30 cellular contexts compared by ENCODE assay signal in the genomic region with DNA sequence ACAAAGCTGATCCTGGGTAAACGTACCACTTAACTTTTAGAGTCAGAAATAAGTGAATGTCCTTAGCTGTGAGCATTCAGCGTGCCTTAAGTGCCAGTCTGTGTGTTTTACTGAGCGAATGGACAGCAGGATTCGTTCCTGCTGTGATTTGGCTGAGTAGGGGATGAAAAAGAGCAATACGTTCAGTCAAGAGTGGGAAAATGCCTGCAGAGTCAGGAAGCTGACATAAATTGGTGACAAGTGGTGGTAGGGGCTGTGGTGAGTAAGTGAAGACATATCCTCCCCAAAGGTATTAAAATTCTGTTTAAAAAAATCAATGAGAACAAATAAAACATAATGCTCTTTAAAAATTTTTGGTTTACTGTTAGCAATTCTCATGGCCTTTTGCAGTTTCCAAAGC. TPM values are rescaled to one million over a fixed set of nuclear protein-coding genes. Genes with fewer than 3 reads are reported as not detected.
DNase-seq lines count a peak whose midpoint lies in the region; ATAC-seq and TF ChIP-seq lines count a peak whose summit lies in the region.
"Had no signal": no experiment of that assay in that cellular context is flagged by ENCODE, and none has a peak within 500 bp of the region (broad histone marks: within the 10 kb centered on the region; RNA-seq: fewer than 3 reads in every experiment).

No MANE protein-coding gene starts in this region.

- H2BK12ac ChIP-seq in trophoblast cell (ENCODE audit: low read length) = peak overlapping the region; percentile 91

- H3K27me3 Mint-ChIP-seq in activated T-cell treated with anti-CD3 and anti-CD28 coated beads, Interleukin-2, amount 50 U/mL, for 24 hours = no peaks in the 10 kb centered on the region
- no peaks in the 10 kb centered on the region for H3K27me3 Mint-ChIP-seq in GM23338 (ENCODE audit: insufficient read depth, low read depth, poor library complexity)
- no peaks in the 10 kb centered on the region for H3K27me3 Mint-ChIP-seq in central memory CD8-positive, alpha-beta T cell
- no peaks in the 10 kb centered on the region for H3K27me3 Mint-ChIP-seq in activated T-helper 1 cell treated with anti-CD3 and anti-CD28 coated beads, Interleukin-12 subunit alpha, Interleukin-12 subunit beta, Interleukin-2, Interleukin-4 antibody, amounts not matched to agents 30 ng/mL and 10 ng/mL and 1 ng/mL, durations not matched to agents 14 hours and 24 hours and 36 hours (ENCODE audit: insufficient read depth)
- H3K27me3 Mint-ChIP-seq: CD4-positive, CD25-positive, alpha-beta regulatory T cell had no signal

- no peaks in the 10 kb centered on the region for H3K9me3 Mint-ChIP-seq in activated T-cell treated with anti-CD3 and anti-CD28 coated beads, Interleukin-2, amount 50 U/mL, for 24 hours
- H3K9me3 Mint-ChIP-seq in GM23338 = no peaks in the 10 kb centered on the region
- H3K9me3 Mint-ChIP-seq in central memory CD8-positive, alpha-beta T cell = peaks cover 5% of the 10 kb centered on the region
- no peaks in the 10 kb centered on the region for H3K9me3 Mint-ChIP-seq in activated T-helper 1 cell treated with anti-CD3 and anti-CD28 coated beads, Interleukin-12 subunit alpha, Interleukin-12 subunit beta, Interleukin-2, Interleukin-4 antibody, amounts not matched to agents 30 ng/mL and 10 ng/mL and 1 ng/mL, durations not matched to agents 14 hours and 24 hours and 36 hours
- H3K9me3 Mint-ChIP-seq: neural crest cell; stimulated activated naive CD8-positive, alpha-beta T cell treated with anti-CD3 and anti-CD28 coated beads, Interleukin-15, amount 100 ng/mL, for 72 hours had no signal

- H2AFZ ChIP-seq in GM23338 (0 out of 2 replicates have a peak overlapping the region, but pooled peaks have one; percentile 25), trophoblast cell (ENCODE audit: insufficient read depth, low read length, poor library complexity) (no peak overlapping the region)

- no peak overlapping the region for H2BK120ac ChIP-seq in trophoblast cell (ENCODE audit: insufficient read depth, low read length, poor library complexity)

- H3K9me2 ChIP-seq in GM23338 (ENCODE audit: insufficient read depth) = no peaks in the 10 kb centered on the region
- H3K9me2 ChIP-seq: SK-N-SH had no signal

- H3K36me3 ChIP-seq in GM23338 (ENCODE audit: insufficient read depth) = no peaks in the 10 kb centered on the region
- H3K36me3 ChIP-seq in trophoblast cell (ENCODE audit: control insufficient read depth in 1 of 2, insufficient read depth in 2 of 2, low read length in 2 of 2) = no peaks in the 10 kb centered on the region
- H3K36me3 ChIP-seq: brain microvascular endothelial cell, pancreas, thoracic aorta, vagina had no signal

- no peak overlapping the region for H2BK5ac ChIP-seq in trophoblast cell (ENCODE audit: low read depth, low read length, poor library complexity)

- no peak overlapping the region for H2AK5ac ChIP-seq in trophoblast cell (ENCODE audit: low read length)

- no CpG with 5 or more reads among the region's 5 CpGs for WGBS in trophoblast cell (ENCODE audit: extremely low coverage, insufficient coverage, insufficient read length)

- H3K27me3 ChIP-seq in GM23338 (ENCODE audit: insufficient read depth) = no peaks in the 10 kb centered on the region
- no peaks in the 10 kb centered on the region for H3K27me3 ChIP-seq in trophoblast cell (ENCODE audit: insufficient read depth, low read length)
- H3K27me3 ChIP-seq: brain microvascular endothelial cell, pancreas, vagina had no signal

- no peak overlapping the region for H3K23ac ChIP-seq in trophoblast cell (ENCODE audit: low read length)

- no peak overlapping the region for H3K18ac ChIP-seq in trophoblast cell (ENCODE audit: low read length)

- H3K4ac ChIP-seq in trophoblast cell (ENCODE audit: low read depth, low read length) = no peak overlapping the region

- TF ChIP-seq CTCF in GM23338 (conservative IDR thresholded peaks at IDR 0.05; ENCODE audit: low read depth in 2 of 2) = no peak

- H3K4me2 ChIP-seq in GM23338 (no peak overlapping the region), trophoblast cell (ENCODE audit: low read length) (no peak overlapping the region)
- H3K4me2 ChIP-seq: A549, SK-N-SH had no signal

- intact Hi-C loops in activated T-helper 1 cell treated with anti-CD3 and anti-CD28 coated beads, Interleukin-12 subunit alpha, Interleukin-12 subunit beta, Interleukin-2, Interleukin-4 antibody, amounts not matched to agents 30 ng/mL and 10 ng/mL and 1 ng/mL, durations not matched to agents 14 hours and 24 hours and 36 hours (cut with micrococcal nuclease) = no loop called here

- peaks cover 3% of the 10 kb centered on the region for H3K36me3 Mint-ChIP-seq in activated T-cell treated with anti-CD3 and anti-CD28 coated beads, Interleukin-2, amount 50 U/mL, for 24 hours (ENCODE audit: low read depth)
- H3K36me3 Mint-ChIP-seq in GM23338 (ENCODE audit: low read depth) = no peaks in the 10 kb centered on the region
- peaks cover 4% of the 10 kb centered on the region for H3K36me3 Mint-ChIP-seq in central memory CD8-positive, alpha-beta T cell (ENCODE audit: insufficient read depth)
- H3K36me3 Mint-ChIP-seq in activated T-helper 1 cell treated with anti-CD3 and anti-CD28 coated beads, Interleukin-12 subunit alpha, Interleukin-12 subunit beta, Interleukin-2, Interleukin-4 antibody, amounts not matched to agents 30 ng/mL and 10 ng/mL and 1 ng/mL, durations not matched to agents 14 hours and 24 hours and 36 hours (ENCODE audit: low read depth) = peaks cover 1% of the 10 kb centered on the region
- H3K36me3 Mint-ChIP-seq: CD4-positive, CD25-positive, alpha-beta regulatory T cell had no signal

- no peaks in the 10 kb centered on the region for H4K20me1 ChIP-seq in GM23338 (replicated peaks; ENCODE audit: insufficient read depth)

- H3K27ac ChIP-seq in GM23338 (ENCODE audit: low read depth) = no peak overlapping the region
- no peak overlapping the region for H3K27ac ChIP-seq in trophoblast cell (ENCODE audit: low read depth, low read length)
- H3K27ac ChIP-seq: A549, brain microvascular endothelial cell, pancreas, thoracic aorta, vagina had no signal

- no peak overlapping the region for H4K91ac ChIP-seq in trophoblast cell (ENCODE audit: low read depth, low read length)

- H3K27ac Mint-ChIP-seq in activated T-cell treated with anti-CD3 and anti-CD28 coated beads, Interleukin-2, amount 50 U/mL, for 24 hours = peak overlapping the region; percentile 3
- no peak overlapping the region for H3K27ac Mint-ChIP-seq in GM23338
- H3K27ac Mint-ChIP-seq in central memory CD8-positive, alpha-beta T cell (ENCODE audit: low read depth) = peak overlapping the region; percentile 39
- no peak overlapping the region for H3K27ac Mint-ChIP-seq in activated T-helper 1 cell treated with anti-CD3 and anti-CD28 coated beads, Interleukin-12 subunit alpha, Interleukin-12 subunit beta, Interleukin-2, Interleukin-4 antibody, amounts not matched to agents 30 ng/mL and 10 ng/mL and 1 ng/mL, durations not matched to agents 14 hours and 24 hours and 36 hours
- H3K27ac Mint-ChIP-seq: stimulated activated naive CD8-positive, alpha-beta T cell treated with anti-CD3 and anti-CD28 coated beads, Interleukin-15, amount 100 ng/mL, for 72 hours had no signal

- H3K14ac ChIP-seq in trophoblast cell (ENCODE audit: low read length) = no peak overlapping the region

- ATAC-seq in GM23338 = no peak
- ATAC-seq in central memory CD8-positive, alpha-beta T cell (replicated peaks; ENCODE audit: extremely low read depth, poor library complexity, severe bottlenecking) = peak; percentile 29
- no peak for ATAC-seq in HG02970 (IDR thresholded peaks at IDR 0.05; ENCODE audit: low FRiP score, unreplicated experiment)
- ATAC-seq: A549; left cardiac atrium; pancreas; PC-3; stimulated activated naive CD8-positive, alpha-beta T cell treated with anti-CD3 and anti-CD28 coated beads, Interleukin-15, amount 100 ng/mL, for 72 hours had no signal

- H3K4me3 ChIP-seq in GM23338 (no peak overlapping the region), trophoblast cell (ENCODE audit: low read depth, low read length) (no peak overlapping the region)
- H3K4me3 ChIP-seq: A549, pancreas, thoracic aorta, vagina had no signal

- peak overlapping the region; percentile 16 for H4K8ac ChIP-seq in trophoblast cell (ENCODE audit: low read depth, low read length)

- no peaks in the 10 kb centered on the region for H3K9me3 ChIP-seq in trophoblast cell (ENCODE audit: insufficient read depth, low read depth, low read length)
- H3K9me3 ChIP-seq: A549, pancreas, SK-N-SH, thoracic aorta, vagina had no signal

- H3K79me2 ChIP-seq in GM23338 (replicated peaks; ENCODE audit: insufficient read depth) = no peaks in the 10 kb centered on the region
- H3K79me2 ChIP-seq in trophoblast cell (ENCODE audit: control insufficient read depth, insufficient read depth, low read length, poor library complexity) = no peaks in the 10 kb centered on the region

- DNase-seq in activated T-cell treated with anti-CD3 and anti-CD28 coated beads, Interleukin-2, amount 50 U/mL, for 24 hours = no peak
- DNase-seq in activated T-cell treated with anti-CD3 and anti-CD28 coated beads for 4 hours (no peak), GM23338 (ENCODE audit: low spot score) (no peak), trophoblast cell (no peak), NCI-H2227 treated with DMSO at 0.1 percent for 48 hours (lab: John Stamatoyannopoulos, UW) (no peak)
- no peak for DNase-seq in central memory CD8-positive, alpha-beta T cell (ENCODE audit: low spot score in 2 of 2)
- no peak for DNase-seq in activated T-helper 1 cell treated with anti-CD3 and anti-CD28 coated beads, Interleukin-12 subunit alpha, Interleukin-12 subunit beta, Interleukin-2, Interleukin-4 antibody, amounts not matched to agents 30 ng/mL and 10 ng/mL and 1 ng/mL, durations not matched to agents 14 hours and 24 hours and 36 hours (ENCODE audit: low spot score)
- DNase-seq: activated CD4-positive, alpha-beta T cell treated with anti-CD3 and anti-CD28 coated beads, Interleukin-2, amount 50 U/mL, for 48 hours; activated naive CD4-positive, alpha-beta T cell treated with Interleukin-2 at 50 U/mL for 16 hours; AML-193; amniotic stem cell; brain microvascular endothelial cell; CD4-positive, CD25-positive, alpha-beta regulatory T cell; hippocampal formation; KG1; left cardiac atrium; NCI-H1092 treated with DMSO at 0.1 percent for 48 hours; NCI-H187; NCI-H524 treated with DMSO at 0.1 percent for 48 hours; NK-92 treated with Interleukin-12 subunit alpha and Interleukin-12 subunit beta, amount 100 ng/mL, for 24 hours; pancreas; PC-3; SK-N-SH; stimulated activated naive CD8-positive, alpha-beta T cell treated with anti-CD3 and anti-CD28 coated beads, Interleukin-15, amount 100 ng/mL, for 72 hours had no signal

- H3K4me1 ChIP-seq in GM23338 (ENCODE audit: insufficient read depth) (no peaks in the 10 kb centered on the region), trophoblast cell (ENCODE audit: control insufficient read depth in 1 of 2, insufficient read depth in 2 of 2, low read length in 2 of 2) (no peaks in the 10 kb centered on the region)
- H3K4me1 ChIP-seq: A549, pancreas, vagina had no signal

- H3F3A ChIP-seq in GM23338 (replicated peaks; ENCODE audit: low read depth) = no peaks in the 10 kb centered on the region

- H3K79me1 ChIP-seq in trophoblast cell (ENCODE audit: low read length) = peaks cover 2% of the 10 kb centered on the region

- no peak overlapping the region for H3K4me3 Mint-ChIP-seq in activated T-cell treated with anti-CD3 and anti-CD28 coated beads, Interleukin-2, amount 50 U/mL, for 24 hours
- H3K4me3 Mint-ChIP-seq in GM23338 = no peak overlapping the region
- H3K4me3 Mint-ChIP-seq in central memory CD8-positive, alpha-beta T cell = peak overlapping the region; percentile 14
- no peak overlapping the region for H3K4me3 Mint-ChIP-seq in activated T-helper 1 cell treated with anti-CD3 and anti-CD28 coated beads, Interleukin-12 subunit alpha, Interleukin-12 subunit beta, Interleukin-2, Interleukin-4 antibody, amounts not matched to agents 30 ng/mL and 10 ng/mL and 1 ng/mL, durations not matched to agents 14 hours and 24 hours and 36 hours
- H3K4me3 Mint-ChIP-seq: neural crest cell had no signal

- H4K12ac ChIP-seq in trophoblast cell (ENCODE audit: low read depth, low read length) = no peak overlapping the region

- H3K4me1 Mint-ChIP-seq in activated T-cell treated with anti-CD3 and anti-CD28 coated beads, Interleukin-2, amount 50 U/mL, for 24 hours (ENCODE audit: low read depth) = peaks cover 45% of the 10 kb centered on the region
- H3K4me1 Mint-ChIP-seq in GM23338 = no peaks in the 10 kb centered on the region
- H3K4me1 Mint-ChIP-seq in central memory CD8-positive, alpha-beta T cell = peaks cover 41% of the 10 kb centered on the region
- peaks cover 33% of the 10 kb centered on the region for H3K4me1 Mint-ChIP-seq in activated T-helper 1 cell treated with anti-CD3 and anti-CD28 coated beads, Interleukin-12 subunit alpha, Interleukin-12 subunit beta, Interleukin-2, Interleukin-4 antibody, amounts not matched to agents 30 ng/mL and 10 ng/mL and 1 ng/mL, durations not matched to agents 14 hours and 24 hours and 36 hours (ENCODE audit: low read depth)
- H3K4me1 Mint-ChIP-seq: neural crest cell had no signal

- no peak overlapping the region for H3K9ac ChIP-seq in trophoblast cell (ENCODE audit: low read length)
- H3K9ac ChIP-seq: SK-N-SH had no signal

RNA-seq across cellular contexts. Expression of a gene that starts 56.6 kb away (rescaled TPM):
- not detected in 2 replicates for total RNA-seq in GM23338 (2014; rRNA removed; shearing (Covaris generic))
- polyA plus RNA-seq in GM23338 (2016; fragmentation: Nextera tagmentation; extraction: Ambion mirVana) = 0.45 TPM in 1 of 2 replicates, not detected in the other
- polyA plus RNA-seq in trophoblast cell (2013) = 0.18 and 0.22 TPM in 2 replicates
- 21.9 and 23.9 TPM in 2 replicates for total RNA-seq in activated T-helper 1 cell treated with anti-CD3 and anti-CD28 coated beads, Interleukin-12 subunit alpha, Interleukin-12 subunit beta, Interleukin-2, Interleukin-4 antibody, amounts not matched to agents 30 ng/mL and 10 ng/mL and 1 ng/mL, durations not matched to agents 14 hours and 24 hours and 36 hours
- total RNA-seq: neural crest cell, PC-3, skeletal muscle tissue, vagina had no signal
- polyA plus RNA-seq: pancreas had no signal

Comparison
In these comparisons a context has a peak if more than half of its experiments do, and no peak if none do; other contexts are left out.
1. H3K27ac Mint-ChIP-seq: peak in activated T-cell treated with anti-CD3 and anti-CD28 coated beads, Interleukin-2, amount 50 U/mL, for 24 hours (single experiment) and central memory CD8-positive, alpha-beta T cell (single experiment); none in GM23338 (single experiment) and activated T-helper 1 cell treated with anti-CD3 and anti-CD28 coated beads, Interleukin-12 subunit alpha, Interleukin-12 subunit beta, Interleukin-2, Interleukin-4 antibody, amounts not matched to agents 30 ng/mL and 10 ng/mL and 1 ng/mL, durations not matched to agents 14 hours and 24 hours and 36 hours (single experiment).
2. RNA of a gene that starts 56.6 kb away (total RNA-seq): 21.9 to 23.9 TPM in activated T-helper 1 cell treated with anti-CD3 and anti-CD28 coated beads, Interleukin-12 subunit alpha, Interleukin-12 subunit beta, Interleukin-2, Interleukin-4 antibody, amounts not matched to agents 30 ng/mL and 10 ng/mL and 1 ng/mL, durations not matched to agents 14 hours and 24 hours and 36 hours; not detected in GM23338; every median in the first group is over 10 times any median in the second.